In the genomic region with DNA sequence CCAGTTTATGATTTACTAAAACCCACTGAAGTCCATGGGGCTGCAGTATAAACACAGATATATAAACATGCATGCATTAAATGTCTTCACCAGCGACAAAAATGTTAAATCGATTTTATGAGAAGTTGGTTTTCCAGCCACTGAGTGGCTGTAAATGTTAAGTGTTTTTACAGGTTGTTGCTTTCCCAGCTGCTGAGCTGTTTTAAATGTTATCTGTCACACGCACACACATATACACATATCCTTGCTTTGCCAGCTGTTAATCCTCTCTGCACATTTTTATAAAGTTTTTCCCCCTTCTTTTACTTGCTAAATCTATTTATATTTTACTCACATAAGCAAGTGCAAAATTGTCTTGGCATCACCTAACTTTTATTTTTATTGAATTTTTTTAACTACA, we compare ENCODE assay signal across 21 cellular contexts.
A peak's percentile ranks its signal among the peaks of the same experiment; 100 is the strongest.
DNase-seq lines count a peak whose midpoint lies in the region; TF ChIP-seq lines count a peak whose summit lies in the region.
"Had no signal": no experiment of that assay in that cellular context is flagged by ENCODE, and none has a peak within 500 bp of the region (broad histone marks: within the 10 kb centered on the region; RNA-seq: fewer than 3 reads in every experiment).

No MANE protein-coding gene starts in this region.

- peak overlapping the region; percentile 23 to 44 (median 42) for H3K27ac Mint-ChIP-seq in nephron
- H3K27ac Mint-ChIP-seq: CD8-positive, alpha-beta memory T cell; GM23338; T-helper 1 cell treated with Interleukin-12 subunit alpha and Interleukin-12 subunit beta and Interleukin-4 antibody, amounts not matched to agents 30 μg/mL and 1 μg/mL, for 36 hours had no signal

- no peaks in the 10 kb centered on the region for H3K9me3 Mint-ChIP-seq in nephron
- H3K9me3 Mint-ChIP-seq: GM23338 had no signal

- 61 to 66% methylated on average over 3 of the region's 3 CpGs for WGBS in testis, 2 donors

- no peak overlapping the region for H3K4me3 Mint-ChIP-seq in nephron
- H3K4me3 Mint-ChIP-seq: CD8-positive, alpha-beta memory T cell; GM23338; T-helper 1 cell treated with Interleukin-12 subunit alpha and Interleukin-12 subunit beta and Interleukin-4 antibody, amounts not matched to agents 30 μg/mL and 1 μg/mL, for 36 hours had no signal

- H3K4me3 ChIP-seq in Loucy (ENCODE audit: low read length, poor library complexity, severe bottlenecking): no peak overlapping the region
- no peak overlapping the region for H3K4me3 ChIP-seq in testis
- H3K4me3 ChIP-seq: GM23338, HAP-1 had no signal

- H3K79me2 ChIP-seq in Loucy (ENCODE audit: insufficient read depth, low read length): no peaks in the 10 kb centered on the region

- H3K27ac ChIP-seq in testis: no peak overlapping the region
- H3K27ac ChIP-seq: C4-2B had no signal

- H4K20me1 ChIP-seq in Loucy (ENCODE audit: insufficient read depth, low read length, poor library complexity, severe bottlenecking): no peaks in the 10 kb centered on the region

- H3K4me2 ChIP-seq in Loucy (ENCODE audit: low read depth, low read length, poor library complexity, severe bottlenecking): peak overlapping the region; percentile 23
- H3K4me2 ChIP-seq: GM23338 had no signal

- H3K27me3 ChIP-seq in Loucy (ENCODE audit: insufficient read depth, low read length, poor library complexity, severe bottlenecking) (no peaks in the 10 kb centered on the region), testis (no peaks in the 10 kb centered on the region)

- H2AFZ ChIP-seq in Loucy (ENCODE audit: low read length): no peak overlapping the region
- H2AFZ ChIP-seq: GM23338 had no signal

- H3K36me3 ChIP-seq in Loucy (ENCODE audit: insufficient read depth, low read length): no peaks in the 10 kb centered on the region
- no peaks in the 10 kb centered on the region for H3K36me3 ChIP-seq in testis (ENCODE audit: low read depth, missing control alignments)
- H3K36me3 ChIP-seq: HAP-1 had no signal

- H3K9ac ChIP-seq in Loucy (ENCODE audit: low read depth, low read length, poor library complexity, severe bottlenecking): no peak overlapping the region

- 0 out of 2 replicates have a peak, but pooled peaks cover 5% of the 10 kb centered on the region for H3F3A ChIP-seq in Loucy (ENCODE audit: low read depth)

- DNase-seq in NCI-H1092 treated with DMSO at 0.1 percent for 48 hours (lab: John Stamatoyannopoulos, UW): peak; percentile 11
- no peak for DNase-seq in NCI-H1092 (lab: John Stamatoyannopoulos, UW)
- peak; percentile 34 to 51 for DNase-seq in SHP77 (lab: John Stamatoyannopoulos, UW)
- DNase-seq in amniotic stem cell (lab: John Stamatoyannopoulos, UW): no peak
- DNase-seq in testis: no peak
- DNase-seq in NCI-H1105 (lab: John Stamatoyannopoulos, UW): no peak
- DNase-seq: 8988T; AML-193; CD8-positive, alpha-beta memory T cell; DMS79 treated with DMSO at 0.1 percent for 48 hours; Kasumi-1; NCI-H1105 treated with DMSO at 0.1 percent for 48 hours; NCI-H2107; NCI-H446 treated with DMSO at 0.1 percent for 48 hours; NCI-H82 had no signal

- no peak for TF ChIP-seq POLR2A in testis (IDR thresholded peaks at IDR 0.05)

- no peaks in the 10 kb centered on the region for H3K9me3 ChIP-seq in Loucy (ENCODE audit: insufficient read depth, low read depth, low read length)
- H3K9me3 ChIP-seq in testis: no peaks in the 10 kb centered on the region
- H3K9me3 ChIP-seq: HAP-1 had no signal

- H3K36me3 Mint-ChIP-seq in nephron (ENCODE audit: low read depth): no peaks in the 10 kb centered on the region
- H3K36me3 Mint-ChIP-seq: CD8-positive, alpha-beta memory T cell had no signal

- H3K4me1 ChIP-seq in Loucy (ENCODE audit: insufficient read depth, low read length, poor library complexity, severe bottlenecking): peaks cover 14% of the 10 kb centered on the region
- H3K4me1 ChIP-seq in testis: no peaks in the 10 kb centered on the region
- H3K4me1 ChIP-seq: HAP-1 had no signal

- intact Hi-C loops in testis (cut with DNase I; ENCODE audit: low total_unique reads): no loop called here

- no peaks in the 10 kb centered on the region for H3K27me3 Mint-ChIP-seq in nephron (ENCODE audit: low read depth)

- peaks cover 40% of the 10 kb centered on the region for H3K4me1 Mint-ChIP-seq in nephron
- H3K4me1 Mint-ChIP-seq: CD8-positive, alpha-beta memory T cell; GM23338 had no signal

- TF ChIP-seq CTCF in Loucy (conservative IDR thresholded peaks at IDR 0.05; ENCODE audit: low read length): no peak
- no peak for TF ChIP-seq CTCF in nephron (IDR thresholded peaks at IDR 0.05; ENCODE audit: unreplicated experiment in 3 of 3)
- no peak for TF ChIP-seq CTCF in testis (IDR thresholded peaks at IDR 0.05)

- H3K9me2 ChIP-seq in Loucy (replicated peaks; ENCODE audit: low read depth, low read length): no peaks in the 10 kb centered on the region

Comparison
In these comparisons a context has a peak if more than half of its experiments do, and no peak if none do; other contexts are left out.
1. DNase-seq: peak in NCI-H1092 treated with DMSO at 0.1 percent for 48 hours (single experiment) and SHP77 (2 of 2); none in NCI-H1092 (single experiment), amniotic stem cell (single experiment), testis (single experiment) and NCI-H1105 (single experiment).